In the genomic region with DNA sequence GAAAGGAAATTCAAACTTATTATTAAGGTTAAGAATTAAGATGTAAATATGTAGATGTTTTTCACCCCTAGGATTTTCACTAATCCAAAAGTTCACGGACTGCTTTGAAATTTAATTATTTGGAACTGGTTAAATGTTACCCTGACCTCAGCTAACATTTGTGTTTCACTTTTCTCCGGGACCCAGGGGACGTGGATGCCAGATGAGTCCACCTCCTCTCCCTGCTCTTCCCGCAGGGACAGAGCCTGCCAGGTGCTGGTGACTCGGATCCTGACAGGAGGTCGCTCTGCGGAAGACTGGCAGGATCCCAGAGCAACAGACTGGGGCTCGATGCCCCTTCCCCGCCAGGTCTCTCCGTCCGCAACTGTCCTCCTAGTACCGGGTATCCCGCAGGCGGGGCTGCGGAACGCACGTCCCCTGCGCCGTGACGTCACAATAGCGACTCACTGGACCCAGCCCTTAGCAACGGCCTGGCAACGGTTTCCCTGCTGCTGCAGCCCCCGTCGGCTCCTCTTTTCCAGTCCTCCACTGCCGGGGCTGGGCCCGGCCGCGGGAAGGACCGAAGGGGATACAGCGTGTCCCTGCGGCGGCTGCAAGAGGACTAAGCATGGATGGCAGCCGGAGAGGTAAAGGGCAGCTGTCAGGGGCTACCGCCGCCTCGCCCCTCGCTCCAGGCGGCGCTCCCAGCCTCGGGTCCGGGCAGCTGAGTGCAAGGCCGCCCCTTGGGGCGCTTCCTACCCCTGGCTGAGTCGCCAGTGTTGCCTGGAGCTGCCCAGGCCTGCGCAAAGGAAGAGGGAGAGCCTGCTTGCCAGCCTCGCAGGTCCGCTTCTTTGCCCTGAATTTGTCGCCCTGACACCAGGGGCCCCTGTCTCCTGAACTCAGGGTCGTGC, we compare ENCODE assay signal across 1 cellular context.
TF ChIP-seq lines count a peak whose summit lies in the region.

Gene SPATA7 (plus strand): TSS at position 446 of the 890 bp plus-strand sequence. CDS start 162 bp downstream, at position 608.

TF ChIP-seq in liver, 16 proteins besides CTCF, POLR2A, EP300 and RAD21 (continued from another document):
- TF ChIP-seq ZBTB33 (IDR thresholded peaks at IDR 0.05) (no peak), HNF4A (conservative IDR thresholded peaks at IDR 0.05) (peak in 1 of 2 donors; percentile 22), NR2F2 (IDR thresholded peaks at IDR 0.05) (no peak), FOXA1 (IDR thresholded peaks at IDR 0.05) (no peak), HNF4G (IDR thresholded peaks at IDR 0.05) (no peak), MAX (IDR thresholded peaks at IDR 0.05) (peak; percentile 44)
